In genomic region chr1:22751124-22751531, GRCh38 we compare ENCODE assay signal across 11 cellular contexts. TPM values are rescaled to one million over a fixed set of nuclear protein-coding genes. Genes with fewer than 3 reads are reported as not detected.
A peak's percentile ranks its signal among the peaks of the same experiment; 100 is the strongest.
DNase-seq lines count a peak whose midpoint lies in the region; ATAC-seq and TF ChIP-seq lines count a peak whose summit lies in the region.
"Had no signal": no experiment of that assay in that cellular context is flagged by ENCODE, and none has a peak within 500 bp of the region (broad histone marks: within the 10 kb centered on the region; RNA-seq: fewer than 3 reads in every experiment).

No MANE protein-coding gene starts in this region.

- H3K27me3 ChIP-seq in SK-N-SH (ENCODE audit: insufficient read depth) (no peaks in the 10 kb centered on the region), upper lobe of right lung (no peaks in the 10 kb centered on the region), spleen (replicated peaks in 1 of 7) (peaks cover 0 to 14% (median 0%) of the 10 kb centered on the region in 7 donors)
- H3K27me3 ChIP-seq: MG63 had no signal

- peak overlapping the region; percentile 68; the same call in 1 of the 2 replicates for H3K9ac ChIP-seq in SK-N-SH

- no peak for TF ChIP-seq EP300 in SK-N-SH (IDR thresholded peaks at IDR 0.05; ENCODE audit: borderline replicate concordance in 1 of 2, low read depth in 1 of 2, low read length in 1 of 2)

- CTCF ChIA-PET in SK-N-SH (lab: Yijun Ruan, JAX), result interaction anchor here (0.6 to 0.9 kb wide), 2 partner anchors 46 to 78 kb away, joined by 3 read pairs; no protein-coding TSS in a partner anchor
- CTCF ChIA-PET in RWPE1 (lab: Yijun Ruan, JAX), result interaction anchor here (0.7 to 2.0 kb wide), 2 partner anchors 47 to 397 kb away, joined by 3 to 6 read pairs; no protein-coding TSS in a partner anchor

- TF ChIP-seq POLR2A in spleen (IDR thresholded peaks at IDR 0.05), result no peak

- no peaks in the 10 kb centered on the region for H3K9me2 ChIP-seq in SK-N-SH

- ATAC-seq in SK-N-SH treated with all-trans-retinoic acid at 6 μM for 48 hours (no peak), left lobe of liver (peak; percentile 20), upper lobe of right lung (peak; percentile 62), HG02642 (IDR thresholded peaks at IDR 0.05; ENCODE audit: poor library complexity, unreplicated experiment) (no peak)

- H3K4me3 ChIP-seq in SK-N-SH (ENCODE audit: low read depth in 2 of 2, low read length in 1 of 2), result no peak overlapping the region
- no peak overlapping the region for H3K4me3 ChIP-seq in upper lobe of right lung
- H3K4me3 ChIP-seq in spleen, result no peak overlapping the region
- H3K4me3 ChIP-seq: left ventricle myocardium inferior, MG63 had no signal

- no peak for TF ChIP-seq RAD21 in SK-N-SH (IDR thresholded peaks at IDR 0.05; ENCODE audit: low read length)

- H3F3A ChIP-seq in SK-N-SH (replicated peaks; ENCODE audit: insufficient read depth), result peaks cover 63% of the 10 kb centered on the region

- no peaks in the 10 kb centered on the region for H3K36me3 ChIP-seq in SK-N-SH (replicated peaks in 1 of 2; ENCODE audit: control insufficient read depth in 1 of 2, insufficient read depth in 2 of 2, low read length in 1 of 2)
- no peaks in the 10 kb centered on the region for H3K36me3 ChIP-seq in upper lobe of right lung
- no peaks in the 10 kb centered on the region for H3K36me3 ChIP-seq in spleen
- H3K36me3 ChIP-seq: left ventricle myocardium inferior, MG63 had no signal

- H3K4me2 ChIP-seq in SK-N-SH, result peak overlapping the region; percentile 65

- WGBS in SK-N-SH (ENCODE audit: low lambda C conversion rate), result 97% methylated on average over 6 of the region's 6 CpGs
- WGBS in spleen, 5 donors, result 81 to 94% (median 93%) methylated on average over 6 of the region's 6 CpGs

- no peak overlapping the region for H2AFZ ChIP-seq in SK-N-SH (ENCODE audit: low read depth)

- peak overlapping the region; percentile 68 to 96 for H3K27ac ChIP-seq in SK-N-SH (ENCODE audit: low read depth in 2 of 2, low read length in 1 of 2)
- peak overlapping the region; percentile 91 for H3K27ac ChIP-seq in RWPE1
- H3K27ac ChIP-seq in upper lobe of right lung, result peak overlapping the region; percentile 83
- H3K27ac ChIP-seq in spleen, result peak overlapping the region in 3 of 8 donors; percentile 70 to 80 (median 78)

- peaks cover 37% of the 10 kb centered on the region for H3K79me2 ChIP-seq in SK-N-SH (ENCODE audit: insufficient read depth)

- H3K9me3 ChIP-seq in SK-N-SH, result no peaks in the 10 kb centered on the region
- H3K9me3 ChIP-seq in upper lobe of right lung, result no peaks in the 10 kb centered on the region
- no peaks in the 10 kb centered on the region for H3K9me3 ChIP-seq in spleen
- H3K9me3 ChIP-seq: left ventricle myocardium inferior, MG63 had no signal

- H4K20me1 ChIP-seq in SK-N-SH (ENCODE audit: insufficient read depth), result no peaks in the 10 kb centered on the region

- intact Hi-C loops in upper lobe of right lung (cut with DNase I) (no loop called here), spleen (cut with DNase I; ENCODE audit: low total_unique reads) (no loop called here)

- H3K4me1 ChIP-seq in SK-N-SH (ENCODE audit: control insufficient read depth in 1 of 2, insufficient read depth in 2 of 2, low read depth in 1 of 2, low read length in 1 of 2) (peaks cover 37 to 45% of the 10 kb centered on the region in 2 experiments), upper lobe of right lung (peaks cover 20% of the 10 kb centered on the region), spleen (peaks cover 0 to 35% (median 0%) of the 10 kb centered on the region in 6 donors)

- no peak for TF ChIP-seq CTCF in SK-N-SH (IDR thresholded peaks at IDR 0.05)
- no peak for TF ChIP-seq CTCF in RWPE1 (conservative IDR thresholded peaks at IDR 0.05; ENCODE audit: low read depth)
- TF ChIP-seq CTCF in upper lobe of right lung (IDR thresholded peaks at IDR 0.05), result no peak
- TF ChIP-seq CTCF in spleen (IDR thresholded peaks at IDR 0.05 in 8 of 11, conservative IDR thresholded peaks at IDR 0.05 in 3 of 11), result no peak

- no peak for DNase-seq in SK-N-SH
- peak; percentile 22 for DNase-seq in RWPE1 (ENCODE audit: low spot score)
- no peak for DNase-seq in left lobe of liver (ENCODE audit: low spot score)
- no peak for DNase-seq in upper lobe of right lung
- DNase-seq in spleen, result no peak
- no peak for DNase-seq in stimulated activated naive CD4-positive, alpha-beta T cell (lab: John Stamatoyannopoulos, UW)
- DNase-seq: activated T-cell treated with anti-CD3 and anti-CD28 coated beads for 4 hours, left ventricle myocardium inferior, MG63 had no signal

- POLR2A ChIA-PET in SK-N-SH (lab: Yijun Ruan, JAX) (no interaction called here), RWPE1 (lab: Yijun Ruan, JAX; ENCODE audit: low non-redundant PET) (no interaction called here)

TF ChIP-seq in SK-N-SH, 30 proteins besides CTCF, POLR2A, EP300 and RAD21 (continues in another document):
- no peak for TF ChIP-seq TCF12 (IDR thresholded peaks at IDR 0.05)
- TF ChIP-seq CHD2 (IDR thresholded peaks at IDR 0.05; ENCODE audit: low read length, partially characterized antibody), result no peak
- TF ChIP-seq YY1 (IDR thresholded peaks at IDR 0.05; ENCODE audit: low read depth), result no peak
- no peak for TF ChIP-seq NRF1 (IDR thresholded peaks at IDR 0.05; ENCODE audit: low read depth, low read length)
- no peak for TF ChIP-seq GATA2 (CRISPR knock-in tag; IDR thresholded peaks at IDR 0.05)
- TF ChIP-seq PBX3 (IDR thresholded peaks at IDR 0.05), result no peak
- no peak for TF ChIP-seq RFX5 (IDR thresholded peaks at IDR 0.05; ENCODE audit: low read length)
- TF ChIP-seq ELF1 (IDR thresholded peaks at IDR 0.05), result no peak
- TF ChIP-seq JUND (IDR thresholded peaks at IDR 0.05), result no peak

TF ChIP-seq in SK-N-SH treated with all-trans-retinoic acid at 6 μM for 48 hours, 23 proteins besides CTCF, POLR2A, EP300 and RAD21 (continues in another document):
- TF ChIP-seq CSRNP3 (CRISPR knock-in tag; IDR thresholded peaks at IDR 0.05) (no peak), SNAI2 (CRISPR knock-in tag; IDR thresholded peaks at IDR 0.05) (no peak), OSR1 (CRISPR knock-in tag; IDR thresholded peaks at IDR 0.05) (no peak), BACH2 (CRISPR knock-in tag; IDR thresholded peaks at IDR 0.05; ENCODE audit: borderline replicate concordance) (no peak), TCF4 (CRISPR knock-in tag; IDR thresholded peaks at IDR 0.05; ENCODE audit: borderline replicate concordance) (no peak), TOX (CRISPR knock-in tag; IDR thresholded peaks at IDR 0.05; ENCODE audit: borderline replicate concordance) (no peak), CREB5 (CRISPR knock-in tag; IDR thresholded peaks at IDR 0.05; ENCODE audit: low read depth) (no peak), ZFP30 (CRISPR knock-in tag; IDR thresholded peaks at IDR 0.05) (no peak), TSHZ2 (CRISPR knock-in tag; IDR thresholded peaks at IDR 0.05) (no peak), ZNF8 (CRISPR knock-in tag; IDR thresholded peaks at IDR 0.05) (no peak), ZNF70 (CRISPR knock-in tag; IDR thresholded peaks at IDR 0.05) (no peak)

RNA-seq across cellular contexts. Expression of gene EPHB2, which starts 40.5 kb away (rescaled TPM):
- polyA plus RNA-seq in SK-N-SH (2012; rRNA removed) (18.6 and 25.2 TPM in 2 replicates), spleen (1 to 10 TPM in 2 of 3 donors, under 1 TPM in 1; 0.67 to 2.0 (median 1.3) TPM)
- polyA plus RNA-seq in SK-N-SH (2012; cell fraction: cytosol; rRNA removed), result 9.1 and 15.3 TPM in 2 replicates
- 11.5 and 14.4 TPM in 2 replicates for polyA plus RNA-seq in SK-N-SH (2012; cell fraction: nucleus; rRNA removed)
- total RNA-seq in left lobe of liver (0.38 TPM), upper lobe of right lung (6.0 TPM), spleen (1 to 10 TPM; 2.5 to 9.3 (median 7.3) TPM)

Comparison
In these comparisons a context has a peak if more than half of its experiments do, and no peak if none do; other contexts are left out.
1. ATAC-seq: peak in left lobe of liver (single experiment) and upper lobe of right lung (single experiment); none in SK-N-SH treated with all-trans-retinoic acid at 6 μM for 48 hours (single experiment) and HG02642 (single experiment).